ENCODE assay signal across 11 cellular contexts in genomic region chr11:67242548-67242947, GRCh38. TPM values are rescaled to one million over a fixed set of nuclear protein-coding genes. Genes with fewer than 3 reads are reported as not detected.
DNase-seq lines count a peak whose midpoint lies in the region; ATAC-seq and TF ChIP-seq lines count a peak whose summit lies in the region.
"Had no signal": no experiment of that assay in that cellular context is flagged by ENCODE, and none has a peak within 500 bp of the region (broad histone marks: within the 10 kb centered on the region; RNA-seq: fewer than 3 reads in every experiment).

No MANE protein-coding gene starts in this region.

- peak overlapping the region; percentile 100 for H3K4me3 Mint-ChIP-seq in activated T-cell treated with anti-CD3 and anti-CD28 coated beads, Interleukin-2, amount 50 U/mL, for 24 hours
- H3K4me3 Mint-ChIP-seq in activated B cell treated with CpG ODN at 0.5 μM for 24 hours: peak overlapping the region; percentile 99

- no peak for TF ChIP-seq CTCF in activated B cell treated with CpG ODN at 0.5 μM for 24 hours (IDR thresholded peaks at IDR 0.05)
- no peak for TF ChIP-seq CTCF in stomach (IDR thresholded peaks at IDR 0.05)

- H3K27me3 ChIP-seq in iPS-15b (ENCODE audit: control insufficient read depth, insufficient read depth, low read length): no peaks in the 10 kb centered on the region
- H3K27me3 ChIP-seq in stomach: no peaks in the 10 kb centered on the region
- H3K27me3 ChIP-seq: left lung had no signal

- H3K4me3 ChIP-seq in iPS-15b (ENCODE audit: low read depth, low read length) (peak overlapping the region; percentile 11), stomach (peak overlapping the region in 2 of 4 donors; percentile 53 to 55)

- no peaks in the 10 kb centered on the region for H3K27me3 Mint-ChIP-seq in activated T-cell treated with anti-CD3 and anti-CD28 coated beads, Interleukin-2, amount 50 U/mL, for 24 hours
- H3K27me3 Mint-ChIP-seq in activated B cell treated with CpG ODN at 0.5 μM for 24 hours: no peaks in the 10 kb centered on the region

- peaks cover 62% of the 10 kb centered on the region for H3K4me1 Mint-ChIP-seq in activated T-cell treated with anti-CD3 and anti-CD28 coated beads, Interleukin-2, amount 50 U/mL, for 24 hours (ENCODE audit: low read depth)
- H3K4me1 Mint-ChIP-seq in activated B cell treated with CpG ODN at 0.5 μM for 24 hours: peaks cover 50% of the 10 kb centered on the region

- H3K36me3 ChIP-seq in iPS-15b (ENCODE audit: control insufficient read depth, insufficient read depth, low read length) (peaks cover 35% of the 10 kb centered on the region), stomach (peaks cover 43 to 49% (median 47%) of the 10 kb centered on the region in 4 donors)

- intact Hi-C loops in activated B cell treated with CpG ODN at 0.5 μM for 24 hours (cut with micrococcal nuclease): no loop called here
- intact Hi-C loops in stomach (cut with DNase I; ENCODE audit: low total_unique reads): no loop called here

- CTCF ChIA-PET in activated B cell treated with CpG ODN at 0.5 μM for 24 hours (lab: Charles Lee): no interaction called here

- ATAC-seq in activated B cell treated with CpG ODN at 0.5 μM for 24 hours (ENCODE audit: low read depth) (no peak), GM18498 (IDR thresholded peaks at IDR 0.05; ENCODE audit: unreplicated experiment) (no peak)
- ATAC-seq: left lung had no signal

- H3K9me3 ChIP-seq in iPS-15b (ENCODE audit: control insufficient read depth, insufficient read depth, low read length) (no peaks in the 10 kb centered on the region), stomach (no peaks in the 10 kb centered on the region)
- H3K9me3 ChIP-seq: left lung had no signal

- peaks cover 75% of the 10 kb centered on the region for H3K36me3 Mint-ChIP-seq in activated T-cell treated with anti-CD3 and anti-CD28 coated beads, Interleukin-2, amount 50 U/mL, for 24 hours (ENCODE audit: low read depth)
- H3K36me3 Mint-ChIP-seq in activated B cell treated with CpG ODN at 0.5 μM for 24 hours (ENCODE audit: low read depth): peaks cover 66% of the 10 kb centered on the region

- H3K4me1 ChIP-seq in iPS-15b (ENCODE audit: control insufficient read depth, insufficient read depth, low read length): peaks cover 19% of the 10 kb centered on the region
- H3K4me1 ChIP-seq in stomach: peaks cover 32 to 59% (median 48%) of the 10 kb centered on the region in 4 donors

- TF ChIP-seq POLR2A in stomach (IDR thresholded peaks at IDR 0.05): no peak

- TF ChIP-seq EP300 in stomach (IDR thresholded peaks at IDR 0.05): no peak

- H3K9me3 Mint-ChIP-seq in activated T-cell treated with anti-CD3 and anti-CD28 coated beads, Interleukin-2, amount 50 U/mL, for 24 hours: no peaks in the 10 kb centered on the region
- H3K9me3 Mint-ChIP-seq in activated B cell treated with CpG ODN at 0.5 μM for 24 hours: no peaks in the 10 kb centered on the region

- 64 to 94% (median 81%) methylated on average over 1 of the region's 1 CpG for WGBS in stomach, 5 donors

- H3K27ac ChIP-seq in stomach: peak overlapping the region in 3 of 5 donors; percentile 91 to 95 (median 93)

- H3K9ac ChIP-seq in iPS-15b (ENCODE audit: low read depth, low read length): no peak overlapping the region

- DNase-seq in activated T-cell treated with anti-CD3 and anti-CD28 coated beads, Interleukin-2, amount 50 U/mL, for 24 hours: no peak
- no peak for DNase-seq in activated T-cell treated with anti-CD3 and anti-CD28 coated beads, Interleukin-2, amount 50 U/mL, for 48 hours
- DNase-seq in activated B cell treated with CpG ODN at 0.5 μM for 24 hours (no peak), stomach (no peak), HuH-7 (ENCODE audit: low spot score) (no peak), DMS 273 treated with DMSO at 0.1 percent for 48 hours (lab: John Stamatoyannopoulos, UW) (no peak)
- DNase-seq: left lung, NCI-H2029, SHP77 had no signal

- peak overlapping the region; percentile 99 for H3K27ac Mint-ChIP-seq in activated T-cell treated with anti-CD3 and anti-CD28 coated beads, Interleukin-2, amount 50 U/mL, for 24 hours
- peak overlapping the region; percentile 64 for H3K27ac Mint-ChIP-seq in activated B cell treated with CpG ODN at 0.5 μM for 24 hours

- POLR2A ChIA-PET in activated B cell treated with CpG ODN at 0.5 μM for 24 hours (lab: Charles Lee): interaction anchor here (0.6 kb wide), 1 partner anchor 10 kb away, joined by 3 read pairs; no protein-coding TSS in a partner anchor

RNA-seq across cellular contexts. Expression of gene GRK2, which starts 23.7 kb away (rescaled TPM):
- total RNA-seq in activated B cell treated with CpG ODN at 0.5 μM for 24 hours (159 and 175 TPM in 2 replicates), stomach (100 to 1,000 TPM in 4 of 5 donors, 10 to 100 TPM in 1; 53.8 to 266 (median 131) TPM)
- 10 to 100 TPM; 44.0 to 59.4 (median 46.5) TPM for polyA plus RNA-seq in stomach

RNA-seq across cellular contexts. Expression of gene ANKRD13D, which starts 46.6 kb away (rescaled TPM):
- 97.2 and 116 TPM in 2 replicates for total RNA-seq in activated B cell treated with CpG ODN at 0.5 μM for 24 hours
- 10 to 100 TPM; 24.6 to 96.4 (median 42.6) TPM for total RNA-seq in stomach
- polyA plus RNA-seq in stomach: 10 to 100 TPM; 18.5 to 61.3 (median 30.9) TPM
